Comparison of ENCODE assay signal across 27 cellular contexts in the genomic region with DNA sequence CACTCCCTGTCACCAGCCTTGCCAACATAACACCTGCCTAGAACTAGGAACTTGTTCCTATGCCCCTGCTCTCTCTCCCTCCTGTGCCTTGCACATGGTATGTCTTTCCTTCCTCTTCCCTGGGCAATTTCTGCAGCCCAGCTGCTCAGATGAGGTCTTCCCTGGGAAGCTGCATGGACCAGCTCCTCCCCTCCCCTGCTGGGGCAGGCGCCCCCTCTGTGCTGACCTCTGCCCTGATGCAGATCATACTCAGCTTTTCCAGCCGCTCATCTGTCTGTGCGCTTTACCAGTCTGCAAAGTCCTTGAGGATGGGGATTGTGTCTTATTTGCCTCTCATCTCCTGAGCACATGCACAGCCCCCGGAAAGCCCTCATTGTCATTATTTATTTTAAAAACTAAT.
DNase-seq lines count a peak whose midpoint lies in the region; ATAC-seq and TF ChIP-seq lines count a peak whose summit lies in the region.
"Had no signal": no experiment of that assay in that cellular context is flagged by ENCODE, and none has a peak within 500 bp of the region (broad histone marks: within the 10 kb centered on the region; RNA-seq: fewer than 3 reads in every experiment).

No MANE protein-coding gene starts in this region.

- no peaks in the 10 kb centered on the region for H3K27me3 ChIP-seq in psoas muscle (ENCODE audit: insufficient read depth in 3 of 3, low read length in 2 of 3)
- H3K27me3 ChIP-seq: BLaER1 treated with 17β-estradiol and CSF1 and Interleukin-3, amounts not matched to agents 10 nM and 100 nM had no signal

- CTCF ChIA-PET in HEK293 (lab: Yijun Ruan, JAX), result interaction anchor here (0.7 kb wide), 1 partner anchor 12 kb away, joined by 6 read pairs; no protein-coding TSS in a partner anchor

- intact Hi-C loops in psoas muscle (cut with DNase I), result loop anchor here in 1 of 2 donors (5.0 kb wide), 2 partner anchors 125 to 170 kb away; a partner anchor contains a TSS

- peaks cover 0 to 4% (median 0%) of the 10 kb centered on the region in 7 donors for H3K9me3 Mint-ChIP-seq in naive B cell
- H3K9me3 Mint-ChIP-seq: CD4-positive, alpha-beta T cell; GM23338; H9; IgD-negative memory B cell had no signal

- H3K4me1 ChIP-seq in HEK293 (ENCODE audit: control insufficient read depth, insufficient read depth, low read length), result peaks cover 41% of the 10 kb centered on the region
- H3K4me1 ChIP-seq in psoas muscle, result peaks cover 79% of the 10 kb centered on the region
- H3K4me1 ChIP-seq: A549 had no signal

- no peaks in the 10 kb centered on the region for H3K27me3 Mint-ChIP-seq in naive B cell
- H3K27me3 Mint-ChIP-seq: CD4-positive, alpha-beta T cell; IgD-negative memory B cell had no signal

- ATAC-seq in naive B cell (ENCODE audit: low read depth in 2 of 2), result no peak
- no peak for ATAC-seq in psoas muscle
- ATAC-seq in HG03457 (IDR thresholded peaks at IDR 0.05; ENCODE audit: unreplicated experiment), result no peak
- ATAC-seq in GM19023 (IDR thresholded peaks at IDR 0.05; ENCODE audit: unreplicated experiment), result no peak
- ATAC-seq: A549, GM12878, GM23338, Panc1 had no signal

- H3K27ac Mint-ChIP-seq in naive B cell, result peak overlapping the region in 4 of 6 donors; percentile 5 to 86 (median 58)
- H3K27ac Mint-ChIP-seq: CD4-positive, alpha-beta T cell; GM23338; H9 had no signal

- POLR2A ChIA-PET in HEK293 (lab: Yijun Ruan, JAX), result no interaction called here

- peak overlapping the region in 1 of 8 donors; percentile 39 for H3K4me3 Mint-ChIP-seq in naive B cell
- H3K4me3 Mint-ChIP-seq: CD4-positive, alpha-beta T cell; GM23338; H9 had no signal

- no peak for TF ChIP-seq CTCF in HEK293 (tag by site-specific recombination; IDR thresholded peaks at IDR 0.05)
- no peak for TF ChIP-seq CTCF in psoas muscle (IDR thresholded peaks at IDR 0.05)

- H3K36me3 ChIP-seq in HEK293 (ENCODE audit: control insufficient read depth in 2 of 2, insufficient read depth in 1 of 2, low read length in 2 of 2) (peaks cover 0 to 3% of the 10 kb centered on the region in 2 experiments; a peak in 1 of 3 replicates), psoas muscle (ENCODE audit: insufficient read depth in 1 of 2, low read depth in 1 of 2) (no peaks in the 10 kb centered on the region)
- H3K36me3 ChIP-seq: BLaER1 treated with 17β-estradiol and CSF1 and Interleukin-3, amounts not matched to agents 10 nM and 100 nM had no signal

- peak; percentile 24 for DNase-seq in NCI-H69 (lab: John Stamatoyannopoulos, UW)
- no peak for DNase-seq in naive B cell
- no peak for DNase-seq in psoas muscle
- DNase-seq in SW 1271 (lab: John Stamatoyannopoulos, UW), result no peak
- DNase-seq in anterior cingulate cortex (lab: John Stamatoyannopoulos, UW), result no peak
- DNase-seq: AML-193; CD4-positive, alpha-beta T cell; EL; GDM1; H9; NCI-H1048; NCI-H1417 treated with DMSO at 0.1 percent for 48 hours; NCI-H187 treated with DMSO at 0.1 percent for 48 hours; NCI-H526 treated with DMSO at 0.1 percent for 48 hours; SHP77 had no signal

- whole genome bisulfite sequencing in psoas muscle, 3 donors, result 41 to 70% (median 64%) methylated on average over 4 of the region's 4 CpGs

- H3K27ac ChIP-seq in HEK293 (ENCODE audit: extremely low read depth, low read depth, low read length), result no peak overlapping the region
- H3K27ac ChIP-seq in psoas muscle, result peak overlapping the region; percentile 25
- H3K27ac ChIP-seq: A549; BLaER1 treated with 17β-estradiol and CSF1 and Interleukin-3, amounts not matched to agents 10 nM and 100 nM; HL-60; KMS-11; RWPE1 had no signal

- no peaks in the 10 kb centered on the region for H3K9me3 ChIP-seq in HEK293 (ENCODE audit: control insufficient read depth, insufficient read depth, low read depth, low read length)
- H3K9me3 ChIP-seq in psoas muscle, result no peaks in the 10 kb centered on the region
- H3K9me3 ChIP-seq: A549 had no signal

- peaks cover 44 to 73% (median 56%) of the 10 kb centered on the region in 3 donors for H3K4me1 Mint-ChIP-seq in naive B cell

- H3K36me3 Mint-ChIP-seq in naive B cell, result peaks cover 4 to 7% of the 10 kb centered on the region in 2 donors
- H3K36me3 Mint-ChIP-seq: IgD-negative memory B cell had no signal

- H3K4me3 ChIP-seq in HEK293 (ENCODE audit: low read depth, low read length), result no peak overlapping the region
- H3K4me3 ChIP-seq in psoas muscle, result no peak overlapping the region
- H3K4me3 ChIP-seq: A549; BLaER1 treated with 17β-estradiol and CSF1 and Interleukin-3, amounts not matched to agents 10 nM and 100 nM; GM12878; GM23338 had no signal

TF ChIP-seq in HEK293, 187 proteins besides CTCF, POLR2A, EP300 and RAD21 (continues in another document):
- TF ChIP-seq, protein P1, sequence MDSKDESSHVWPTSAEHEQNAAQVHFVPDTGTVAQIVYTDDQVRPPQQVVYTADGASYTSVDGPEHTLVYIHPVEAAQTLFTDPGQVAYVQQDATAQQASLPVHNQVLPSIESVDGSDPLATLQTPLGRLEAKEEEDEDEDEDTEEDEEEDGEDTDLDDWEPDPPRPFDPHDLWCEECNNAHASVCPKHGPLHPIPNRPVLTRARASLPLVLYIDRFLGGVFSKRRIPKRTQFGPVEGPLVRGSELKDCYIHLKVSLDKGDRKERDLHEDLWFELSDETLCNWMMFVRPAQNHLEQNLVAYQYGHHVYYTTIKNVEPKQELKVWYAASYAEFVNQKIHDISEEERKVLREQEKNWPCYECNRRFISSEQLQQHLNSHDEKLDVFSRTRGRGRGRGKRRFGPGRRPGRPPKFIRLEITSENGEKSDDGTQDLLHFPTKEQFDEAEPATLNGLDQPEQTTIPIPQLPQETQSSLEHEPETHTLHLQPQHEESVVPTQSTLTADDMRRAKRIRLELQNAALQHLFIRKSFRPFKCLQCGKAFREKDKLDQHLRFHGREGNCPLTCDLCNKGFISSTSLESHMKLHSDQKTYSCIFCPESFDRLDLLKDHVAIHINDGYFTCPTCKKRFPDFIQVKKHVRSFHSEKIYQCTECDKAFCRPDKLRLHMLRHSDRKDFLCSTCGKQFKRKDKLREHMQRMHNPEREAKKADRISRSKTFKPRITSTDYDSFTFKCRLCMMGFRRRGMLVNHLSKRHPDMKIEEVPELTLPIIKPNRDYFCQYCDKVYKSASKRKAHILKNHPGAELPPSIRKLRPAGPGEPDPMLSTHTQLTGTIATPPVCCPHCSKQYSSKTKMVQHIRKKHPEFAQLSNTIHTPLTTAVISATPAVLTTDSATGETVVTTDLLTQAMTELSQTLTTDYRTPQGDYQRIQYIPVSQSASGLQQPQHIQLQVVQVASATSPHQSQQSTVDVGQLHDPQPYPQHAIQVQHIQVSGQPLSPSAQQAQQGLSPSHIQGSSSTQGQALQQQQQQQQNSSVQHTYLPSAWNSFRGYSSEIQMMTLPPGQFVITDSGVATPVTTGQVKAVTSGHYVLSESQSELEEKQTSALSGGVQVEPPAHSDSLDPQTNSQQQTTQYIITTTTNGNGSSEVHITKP (tag by site-specific recombination; IDR thresholded peaks at IDR 0.05), result peak; percentile 65
- TF ChIP-seq ZNF248 (tag by site-specific recombination; IDR thresholded peaks at IDR 0.05) (no peak), ZFHX2 (tag by site-specific recombination; conservative IDR thresholded peaks at IDR 0.05) (no peak), GLIS1 (tag by site-specific recombination; IDR thresholded peaks at IDR 0.05) (peak; percentile 59), ZSCAN30 (tag by site-specific recombination; IDR thresholded peaks at IDR 0.05) (no peak), ZSCAN16 (tag by site-specific recombination; IDR thresholded peaks at IDR 0.05) (no peak), ZBTB7A (tag by site-specific recombination; IDR thresholded peaks at IDR 0.05; ENCODE audit: low read depth) (no peak), TCF7L2 (IDR thresholded peaks at IDR 0.05; ENCODE audit: borderline replicate concordance, low read depth, low read length) (no peak), ZNF621 (tag by site-specific recombination; IDR thresholded peaks at IDR 0.05) (no peak), ZNF211 (tag by site-specific recombination; IDR thresholded peaks at IDR 0.05; ENCODE audit: low read depth) (no peak), ZNF175 (tag by site-specific recombination; IDR thresholded peaks at IDR 0.05) (no peak), ZNF138 (tag by site-specific recombination; IDR thresholded peaks at IDR 0.05; ENCODE audit: borderline replicate concordance) (no peak), ZNF558 (tag by site-specific recombination; IDR thresholded peaks at IDR 0.05) (no peak), ZIC2 (tag by site-specific recombination; IDR thresholded peaks at IDR 0.05) (peak; percentile 18; the same call in 1 of the 2 replicates)
- TF ChIP-seq, protein P2, sequence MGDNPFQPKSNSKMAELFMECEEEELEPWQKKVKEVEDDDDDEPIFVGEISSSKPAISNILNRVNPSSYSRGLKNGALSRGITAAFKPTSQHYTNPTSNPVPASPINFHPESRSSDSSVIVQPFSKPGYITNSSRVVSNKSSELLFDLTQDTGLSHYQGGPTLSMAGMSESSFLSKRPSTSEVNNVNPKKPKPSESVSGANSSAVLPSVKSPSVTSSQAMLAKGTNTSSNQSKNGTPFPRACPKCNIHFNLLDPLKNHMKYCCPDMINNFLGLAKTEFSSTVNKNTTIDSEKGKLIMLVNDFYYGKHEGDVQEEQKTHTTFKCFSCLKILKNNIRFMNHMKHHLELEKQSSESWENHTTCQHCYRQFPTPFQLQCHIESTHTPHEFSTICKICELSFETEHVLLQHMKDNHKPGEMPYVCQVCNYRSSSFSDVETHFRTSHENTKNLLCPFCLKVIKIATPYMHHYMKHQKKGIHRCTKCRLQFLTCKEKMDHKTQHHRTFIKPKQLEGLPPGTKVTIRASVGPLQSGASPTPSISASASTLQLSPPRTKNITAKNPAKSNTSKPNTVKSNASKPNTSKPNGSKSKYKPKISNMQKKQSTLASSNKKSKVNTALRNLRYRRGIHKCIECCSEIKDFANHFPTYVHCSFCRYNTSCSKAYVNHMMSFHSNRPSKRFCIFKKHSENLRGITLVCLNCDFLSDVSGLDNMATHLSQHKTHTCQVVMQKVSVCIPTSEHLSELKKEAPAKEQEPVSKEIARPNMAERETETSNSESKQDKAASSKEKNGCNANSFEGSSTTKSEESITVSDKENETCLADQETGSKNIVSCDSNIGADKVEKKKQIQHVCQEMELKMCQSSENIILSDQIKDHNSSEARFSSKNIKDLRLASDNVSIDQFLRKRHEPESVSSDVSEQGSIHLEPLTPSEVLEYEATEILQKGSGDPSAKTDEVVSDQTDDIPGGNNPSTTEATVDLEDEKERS (tag by site-specific recombination; IDR thresholded peaks at IDR 0.05), result no peak
